Comparison of ENCODE assay signal across 20 cellular contexts in the genomic region with DNA sequence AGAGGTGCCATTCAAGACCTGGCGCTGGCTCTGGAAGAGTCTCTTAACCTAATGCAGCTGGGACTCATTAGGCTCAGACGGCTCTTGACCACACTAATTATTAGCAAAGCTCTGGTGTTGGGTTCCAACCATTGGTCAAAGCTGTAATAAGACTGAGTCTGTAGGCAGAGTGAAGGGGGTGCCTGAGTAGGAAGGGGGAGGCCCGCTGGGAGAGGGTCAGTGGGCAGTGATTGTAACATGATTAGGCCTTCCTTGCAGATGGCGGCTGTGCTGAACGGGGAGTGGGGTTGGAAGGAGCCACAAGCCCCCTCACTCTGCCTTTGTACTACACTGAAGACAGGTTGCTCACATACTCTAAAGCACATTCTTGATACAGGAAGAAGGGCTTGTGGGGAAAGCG. TPM values are rescaled to one million over a fixed set of nuclear protein-coding genes. Genes with fewer than 3 reads are reported as not detected.
A peak's percentile ranks its signal among the peaks of the same experiment; 100 is the strongest.
DNase-seq lines count a peak whose midpoint lies in the region; TF ChIP-seq lines count a peak whose summit lies in the region.
"Had no signal": no experiment of that assay in that cellular context is flagged by ENCODE, and none has a peak within 500 bp of the region (broad histone marks: within the 10 kb centered on the region; RNA-seq: fewer than 3 reads in every experiment).

No MANE protein-coding gene starts in this region.

- peaks cover 68% of the 10 kb centered on the region for H3K36me3 ChIP-seq in endodermal cell (ENCODE audit: control insufficient read depth, insufficient read depth, low read length)
- peaks cover 72% of the 10 kb centered on the region for H3K36me3 ChIP-seq in HAP-1 (replicated peaks)

- in situ Hi-C loops in HAP-1 (cut with MboI; ENCODE audit: low sequenced_read_pairs), result no loop called here

- no peak overlapping the region for H3K9ac ChIP-seq in endodermal cell (ENCODE audit: extremely low read depth, low read length, poor library complexity, severe bottlenecking)
- H3K9ac ChIP-seq: BLaER1 treated with 17β-estradiol and CSF1 and Interleukin-3, amounts not matched to agents 10 nM and 100 nM had no signal

- peak overlapping the region; percentile 25 for H3K27ac Mint-ChIP-seq in activated CD4-positive, alpha-beta memory T cell treated with anti-CD3 and anti-CD28 coated beads for 36 hours
- no peak overlapping the region for H3K27ac Mint-ChIP-seq in activated CD4-positive, alpha-beta memory T cell treated with anti-CD3 and anti-CD28 coated beads, Interleukin-2, amount 10 ng/mL, durations not matched to agents 7 days and 5 days
- peak overlapping the region; percentile 23 for H3K27ac Mint-ChIP-seq in endodermal cell
- peak overlapping the region; percentile 56 for H3K27ac Mint-ChIP-seq in progenitor cell of endocrine pancreas

- no peak overlapping the region for H3K4me3 ChIP-seq in endodermal cell (ENCODE audit: low read length)
- H3K4me3 ChIP-seq in HAP-1, result no peak overlapping the region
- H3K4me3 ChIP-seq: BLaER1 treated with 17β-estradiol and CSF1 and Interleukin-3, amounts not matched to agents 10 nM and 100 nM; Peyer's patch had no signal

- no peak overlapping the region for H3K4me3 Mint-ChIP-seq in activated CD4-positive, alpha-beta memory T cell treated with anti-CD3 and anti-CD28 coated beads for 36 hours
- H3K4me3 Mint-ChIP-seq in activated CD4-positive, alpha-beta memory T cell treated with anti-CD3 and anti-CD28 coated beads, Interleukin-2, amount 10 ng/mL, durations not matched to agents 7 days and 5 days, result no peak overlapping the region
- H3K4me3 Mint-ChIP-seq in endodermal cell (no peak overlapping the region), progenitor cell of endocrine pancreas (ENCODE audit: low read depth) (no peak overlapping the region)

- no peaks in the 10 kb centered on the region for H3K27me3 Mint-ChIP-seq in activated CD4-positive, alpha-beta memory T cell treated with anti-CD3 and anti-CD28 coated beads for 36 hours
- H3K27me3 Mint-ChIP-seq in activated CD4-positive, alpha-beta memory T cell treated with anti-CD3 and anti-CD28 coated beads, Interleukin-2, amount 10 ng/mL, durations not matched to agents 7 days and 5 days, result no peaks in the 10 kb centered on the region
- no peaks in the 10 kb centered on the region for H3K27me3 Mint-ChIP-seq in endodermal cell (ENCODE audit: insufficient read depth)
- H3K27me3 Mint-ChIP-seq in progenitor cell of endocrine pancreas, result no peaks in the 10 kb centered on the region
- H3K27me3 Mint-ChIP-seq: CD8-positive, alpha-beta memory T cell had no signal

- 98 to 100% methylated on average over 3 to 6 of the region's 6 CpGs for WGBS in endodermal cell (ENCODE audit: insufficient coverage in 1 of 2, insufficient read length in 1 of 2), 2 experiments

- POLR2A ChIA-PET in activated CD4-positive, alpha-beta memory T cell treated with anti-CD3 and anti-CD28 coated beads for 36 hours (lab: Charles Lee), result no interaction called here
- POLR2A ChIA-PET in activated CD4-positive, alpha-beta memory T cell treated with anti-CD3 and anti-CD28 coated beads, Interleukin-2, amount 10 ng/mL, durations not matched to agents 7 days and 5 days (lab: Charles Lee), result interaction anchor here (0.8 to 2.1 kb wide), 2 partner anchors 10 to 14 kb away, joined by 3 to 8 read pairs; no protein-coding TSS in a partner anchor

- CTCF ChIA-PET in activated CD4-positive, alpha-beta memory T cell treated with anti-CD3 and anti-CD28 coated beads for 36 hours (lab: Charles Lee), result no interaction called here
- CTCF ChIA-PET in activated CD4-positive, alpha-beta memory T cell treated with anti-CD3 and anti-CD28 coated beads, Interleukin-2, amount 10 ng/mL, durations not matched to agents 7 days and 5 days (lab: Charles Lee), result no interaction called here

- H3K4me1 ChIP-seq in endodermal cell (ENCODE audit: control insufficient read depth, insufficient read depth, low read length) (no peaks in the 10 kb centered on the region), HAP-1 (peaks cover 5% of the 10 kb centered on the region; the same call in 1 of the 2 replicates)

- DNase-seq in activated CD4-positive, alpha-beta memory T cell treated with anti-CD3 and anti-CD28 coated beads for 36 hours, result no peak
- no peak for DNase-seq in activated CD4-positive, alpha-beta memory T cell treated with anti-CD3 and anti-CD28 coated beads, Interleukin-2, amount 10 ng/mL, durations not matched to agents 7 days and 5 days
- DNase-seq in endodermal cell (no peak), progenitor cell of endocrine pancreas (ENCODE audit: low spot score, unreplicated experiment) (no peak), NCI-H2196 treated with DMSO at 0.1 percent for 48 hours (lab: John Stamatoyannopoulos, UW; ENCODE audit: unreplicated experiment) (no peak), HAP-1 (ENCODE audit: low spot score in 2 of 2) (no peak)
- DNase-seq in stimulated activated CD8-positive, alpha-beta memory T cell treated with anti-CD3 and anti-CD28 coated beads, Interleukin-4, amount 100 ng/mL, for 48 hours, result no peak
- DNase-seq: 8988T; Calu3; CD8-positive, alpha-beta memory T cell; DMS153; GOT3; NCI-H1694; NCI-H2081; NCI-H2171; NCI-H446; NCI-H526; Peyer's patch had no signal

- H3K9me3 Mint-ChIP-seq in activated CD4-positive, alpha-beta memory T cell treated with anti-CD3 and anti-CD28 coated beads for 36 hours, result no peaks in the 10 kb centered on the region
- no peaks in the 10 kb centered on the region for H3K9me3 Mint-ChIP-seq in activated CD4-positive, alpha-beta memory T cell treated with anti-CD3 and anti-CD28 coated beads, Interleukin-2, amount 10 ng/mL, durations not matched to agents 7 days and 5 days
- H3K9me3 Mint-ChIP-seq in endodermal cell, result no peaks in the 10 kb centered on the region
- no peaks in the 10 kb centered on the region for H3K9me3 Mint-ChIP-seq in progenitor cell of endocrine pancreas (ENCODE audit: low read depth)
- H3K9me3 Mint-ChIP-seq: CD8-positive, alpha-beta memory T cell had no signal

- H3K27me3 ChIP-seq in endodermal cell (ENCODE audit: control insufficient read depth, insufficient read depth, low read length, poor library complexity, severe bottlenecking) (no peaks in the 10 kb centered on the region), HAP-1 (ENCODE audit: low read depth) (no peaks in the 10 kb centered on the region)
- H3K27me3 ChIP-seq: BLaER1 treated with 17β-estradiol and CSF1 and Interleukin-3, amounts not matched to agents 10 nM and 100 nM; Peyer's patch had no signal

- no peaks in the 10 kb centered on the region for H3K9me3 ChIP-seq in endodermal cell (ENCODE audit: control insufficient read depth, low read length)
- no peaks in the 10 kb centered on the region for H3K9me3 ChIP-seq in HAP-1
- H3K9me3 ChIP-seq: BLaER1 treated with 17β-estradiol and CSF1 and Interleukin-3, amounts not matched to agents 10 nM and 100 nM; Peyer's patch had no signal

- H3K27ac ChIP-seq in endodermal cell (ENCODE audit: low read depth, low read length), result no peak overlapping the region
- H3K27ac ChIP-seq: BLaER1 treated with 17β-estradiol and CSF1 and Interleukin-3, amounts not matched to agents 10 nM and 100 nM; Peyer's patch had no signal

- H3K4me1 Mint-ChIP-seq in activated CD4-positive, alpha-beta memory T cell treated with anti-CD3 and anti-CD28 coated beads for 36 hours (ENCODE audit: low read depth), result peaks cover 17% of the 10 kb centered on the region
- H3K4me1 Mint-ChIP-seq in activated CD4-positive, alpha-beta memory T cell treated with anti-CD3 and anti-CD28 coated beads, Interleukin-2, amount 10 ng/mL, durations not matched to agents 7 days and 5 days, result peaks cover 22% of the 10 kb centered on the region
- H3K4me1 Mint-ChIP-seq in endodermal cell (peaks cover 6% of the 10 kb centered on the region), progenitor cell of endocrine pancreas (ENCODE audit: low read depth) (peaks cover 8% of the 10 kb centered on the region)

- peak; percentile 31 for TF ChIP-seq POLR2A in GM19193 (IDR thresholded peaks at IDR 0.05; ENCODE audit: extremely low read depth, insufficient read depth, insufficient read length)

- peaks cover 62% of the 10 kb centered on the region for H3K36me3 Mint-ChIP-seq in activated CD4-positive, alpha-beta memory T cell treated with anti-CD3 and anti-CD28 coated beads for 36 hours
- H3K36me3 Mint-ChIP-seq in activated CD4-positive, alpha-beta memory T cell treated with anti-CD3 and anti-CD28 coated beads, Interleukin-2, amount 10 ng/mL, durations not matched to agents 7 days and 5 days (ENCODE audit: low read depth), result peaks cover 77% of the 10 kb centered on the region
- H3K36me3 Mint-ChIP-seq in endodermal cell (ENCODE audit: low read depth), result peaks cover 78% of the 10 kb centered on the region
- H3K36me3 Mint-ChIP-seq in progenitor cell of endocrine pancreas (ENCODE audit: insufficient read depth), result peaks cover 25% of the 10 kb centered on the region

- TF ChIP-seq CTCF in endodermal cell (conservative IDR thresholded peaks at IDR 0.05) (no peak), progenitor cell of endocrine pancreas (IDR thresholded peaks at IDR 0.05; ENCODE audit: unreplicated experiment) (no peak)

- intact Hi-C loops in activated CD4-positive, alpha-beta memory T cell treated with anti-CD3 and anti-CD28 coated beads for 36 hours (cut with micrococcal nuclease), result no loop called here

RNA-seq across cellular contexts. Expression of gene SRPRA, which starts 5.2 kb away (rescaled TPM):
- 100 to 1,000 TPM; 142 to 149 TPM for total RNA-seq in activated CD4-positive, alpha-beta memory T cell treated with anti-CD3 and anti-CD28 coated beads for 36 hours
- total RNA-seq in activated CD4-positive, alpha-beta memory T cell treated with anti-CD3 and anti-CD28 coated beads, Interleukin-2, amount 10 ng/mL, durations not matched to agents 7 days and 5 days, result 100 to 1,000 TPM; 121 to 125 TPM
- 10 to 100 TPM; 68.4 to 79.2 TPM for total RNA-seq in endodermal cell
- polyA plus RNA-seq in endodermal cell (2013, experiment 1 of 2), result 66.9 TPM
- 59.0 TPM for polyA plus RNA-seq in endodermal cell (2013, experiment 2 of 2)
- total RNA-seq in progenitor cell of endocrine pancreas, result 79.2 and 80.9 TPM in 2 replicates

RNA-seq across cellular contexts. Expression of gene FOXRED1, which starts 5.5 kb away (rescaled TPM):
- total RNA-seq in activated CD4-positive, alpha-beta memory T cell treated with anti-CD3 and anti-CD28 coated beads for 36 hours, result 10 to 100 TPM; 41.7 to 42.3 TPM
- total RNA-seq in activated CD4-positive, alpha-beta memory T cell treated with anti-CD3 and anti-CD28 coated beads, Interleukin-2, amount 10 ng/mL, durations not matched to agents 7 days and 5 days, result 10 to 100 TPM; 34.4 to 36.4 TPM
- 10 to 100 TPM; 50.7 to 55.8 TPM for total RNA-seq in endodermal cell
- polyA plus RNA-seq in endodermal cell (2013, experiment 1 of 2), result 42.8 TPM
- polyA plus RNA-seq in endodermal cell (2013, experiment 2 of 2), result 32.7 TPM
- total RNA-seq in progenitor cell of endocrine pancreas, result 63.8 and 64.7 TPM in 2 replicates

RNA-seq across cellular contexts. Expression of gene TIRAP, which starts 19.4 kb away (rescaled TPM):
- 1 to 10 TPM; 7.3 to 8.8 TPM for total RNA-seq in activated CD4-positive, alpha-beta memory T cell treated with anti-CD3 and anti-CD28 coated beads for 36 hours
- total RNA-seq in activated CD4-positive, alpha-beta memory T cell treated with anti-CD3 and anti-CD28 coated beads, Interleukin-2, amount 10 ng/mL, durations not matched to agents 7 days and 5 days, result 10 to 100 TPM; 14.2 to 17.0 TPM
- total RNA-seq in endodermal cell, result 10 to 100 TPM in 1 of 2 donors, 1 to 10 TPM in 1; 9.2 to 11.4 TPM
- 5.8 TPM for polyA plus RNA-seq in endodermal cell (2013, experiment 1 of 2)
- polyA plus RNA-seq in endodermal cell (2013, experiment 2 of 2), result 5.9 TPM
- 12.8 and 14.3 TPM in 2 replicates for total RNA-seq in progenitor cell of endocrine pancreas

RNA-seq across cellular contexts. Expression of gene DCPS, which starts 40.4 kb away (rescaled TPM):
- 10 to 100 TPM; 40.1 to 43.9 TPM for total RNA-seq in activated CD4-positive, alpha-beta memory T cell treated with anti-CD3 and anti-CD28 coated beads for 36 hours
- 10 to 100 TPM; 34.5 to 35.8 TPM for total RNA-seq in activated CD4-positive, alpha-beta memory T cell treated with anti-CD3 and anti-CD28 coated beads, Interleukin-2, amount 10 ng/mL, durations not matched to agents 7 days and 5 days
- 10 to 100 TPM; 19.0 to 22.6 TPM for total RNA-seq in endodermal cell
- 20.5 TPM for polyA plus RNA-seq in endodermal cell (2013, experiment 1 of 2)
- 19.2 TPM for polyA plus RNA-seq in endodermal cell (2013, experiment 2 of 2)
- 14.1 and 17.9 TPM in 2 replicates for total RNA-seq in progenitor cell of endocrine pancreas

RNA-seq across cellular contexts. Expression of gene FAM118B, which starts 51.9 kb away (rescaled TPM):
- total RNA-seq in activated CD4-positive, alpha-beta memory T cell treated with anti-CD3 and anti-CD28 coated beads for 36 hours, result 1 to 10 TPM; 8.0 to 9.7 TPM
- 1 to 10 TPM; 9.0 to 9.9 TPM for total RNA-seq in activated CD4-positive, alpha-beta memory T cell treated with anti-CD3 and anti-CD28 coated beads, Interleukin-2, amount 10 ng/mL, durations not matched to agents 7 days and 5 days
- total RNA-seq in endodermal cell (10 to 100 TPM; 40.1 to 40.8 TPM), progenitor cell of endocrine pancreas (32.4 and 35.2 TPM in 2 replicates)
- polyA plus RNA-seq in endodermal cell (2013, experiment 1 of 2), result 28.2 TPM
- polyA plus RNA-seq in endodermal cell (2013, experiment 2 of 2), result 33.3 TPM
